Comparison of ENCODE assay signal across 8 cellular contexts in genomic region chr17:82333279-82334171, GRCh38. TPM values are rescaled to one million over a fixed set of nuclear protein-coding genes. Genes with fewer than 3 reads are reported as not detected.
A peak's percentile ranks its signal among the peaks of the same experiment; 100 is the strongest.
DNase-seq lines count a peak whose midpoint lies in the region; ATAC-seq and TF ChIP-seq lines count a peak whose summit lies in the region.

Gene SECTM1 (minus strand): TSS chr17:82333766. CDS start chr17:82327240, 6,526 bp downstream.

- H3K4me2 ChIP-seq in HCT116 (ENCODE audit: low read length), result peak within 1 kb of the TSS; percentile 97
- H3K4me2 ChIP-seq in fibroblast of lung (ENCODE audit: extremely low read depth, insufficient read depth, low read length), result peak within 1 kb of the TSS; percentile 98
- peak within 1 kb of the TSS; percentile 82 for H3K4me2 ChIP-seq in neural progenitor cell

- CTCF ChIA-PET in HCT116 (lab: Charles Lee), result interaction anchor here (0.6 to 1.6 kb wide), 7 partner anchors 10 to 443 kb away, joined by 3 to 5 read pairs (median 3); no protein-coding TSS in a partner anchor

- DNase-seq in HCT116 (ENCODE audit: low read depth, low spot score) (no peak), T-helper 17 cell (no peak), fibroblast of lung (ENCODE audit: low read depth in 2 of 2) (peak in 1 of 2 donors; percentile 21), neural progenitor cell (ENCODE audit: low spot score) (peak; percentile 72), OCI-M2 (lab: John Stamatoyannopoulos, UW; ENCODE audit: unreplicated experiment) (no peak), GM13976 (ENCODE audit: low spot score) (no peak), NCI-H128 (lab: John Stamatoyannopoulos, UW; ENCODE audit: unreplicated experiment) (no peak)

- H3K4me3 ChIP-seq in HCT116 (replicated peaks in 1 of 2; ENCODE audit: low read depth in 1 of 2, low read length in 2 of 2), result peak within 1 kb of the TSS; percentile 65 to 72
- peak within 1 kb of the TSS; percentile 49 to 67 (median 58) for H3K4me3 ChIP-seq in fibroblast of lung (replicated peaks in 1 of 4; ENCODE audit: control extremely low read depth in 1 of 4, insufficient read depth in 1 of 4, low read depth in 3 of 4, low read length in 4 of 4)
- H3K4me3 ChIP-seq in neural progenitor cell, result peak within 1 kb of the TSS; percentile 33

- H3K9me3 ChIP-seq in HCT116 (ENCODE audit: control insufficient read depth in 1 of 2, insufficient read depth in 1 of 2, low read depth in 1 of 2, low read length in 2 of 2) (no peaks in the 10 kb centered on the region), T-helper 17 cell (ENCODE audit: control insufficient read depth, low read length, poor library complexity, severe bottlenecking) (no peaks in the 10 kb centered on the region), fibroblast of lung (ENCODE audit: control insufficient read depth, insufficient read depth, low read depth, low read length) (no peaks in the 10 kb centered on the region), neural progenitor cell (ENCODE audit: low read depth) (no peaks in the 10 kb centered on the region)

- no peaks in the 10 kb centered on the region for H3K27me3 Mint-ChIP-seq in T-helper 17 cell
- peaks cover 33% of the 10 kb centered on the region for H3K27me3 Mint-ChIP-seq in neural progenitor cell (ENCODE audit: insufficient read depth, low read depth)

- H3K9me3 Mint-ChIP-seq in neural progenitor cell, result no peaks in the 10 kb centered on the region

- TF ChIP-seq CTCF in HCT116 (IDR thresholded peaks at IDR 0.05 in 2 of 3, conservative IDR thresholded peaks at IDR 0.05 in 1 of 3; ENCODE audit: borderline replicate concordance in 1 of 3, insufficient read depth in 1 of 3, low read depth in 2 of 3, low read length in 2 of 3), result no peak
- TF ChIP-seq CTCF in fibroblast of lung (conservative IDR thresholded peaks at IDR 0.05 in 1 of 2, IDR thresholded peaks at IDR 0.05 in 1 of 2; ENCODE audit: low read depth in 1 of 2, low read length in 2 of 2), result no peak
- no peak for TF ChIP-seq CTCF in neural progenitor cell (IDR thresholded peaks at IDR 0.05)
- no peak for TF ChIP-seq CTCF in GM13976 (IDR thresholded peaks at IDR 0.05; ENCODE audit: borderline replicate concordance, control extremely low read depth, extremely low read depth, insufficient read depth, missing control alignments)

- H3K36me3 ChIP-seq in HCT116 (ENCODE audit: control insufficient read depth in 1 of 2, insufficient read depth in 2 of 2, low read length in 2 of 2), result no peaks in the 10 kb centered on the region
- no peaks in the 10 kb centered on the region for H3K36me3 ChIP-seq in fibroblast of lung (ENCODE audit: control insufficient read depth, insufficient read depth, low read length)
- no peaks in the 10 kb centered on the region for H3K36me3 ChIP-seq in neural progenitor cell

- in situ Hi-C loops in GM13976 (cut with MboI; ENCODE audit: low sequenced_read_pairs, unreplicated experiment), result no loop called here

- H3K36me3 Mint-ChIP-seq in T-helper 17 cell (ENCODE audit: low read depth), result peaks cover 2% of the 10 kb centered on the region
- no peaks in the 10 kb centered on the region for H3K36me3 Mint-ChIP-seq in neural progenitor cell

- H4K20me1 ChIP-seq in HCT116 (ENCODE audit: insufficient read depth), result no peaks in the 10 kb centered on the region
- no peaks in the 10 kb centered on the region for H4K20me1 ChIP-seq in fibroblast of lung (ENCODE audit: control insufficient read depth, extremely low read depth, insufficient read depth, low read length)
- H4K20me1 ChIP-seq in neural progenitor cell (ENCODE audit: low read depth), result peaks cover 13% of the 10 kb centered on the region

- peak within 1 kb of the TSS; percentile 89 for H3K27ac ChIP-seq in HCT116 (ENCODE audit: low read depth, low read length)
- peak within 1 kb of the TSS; percentile 39 for H3K27ac ChIP-seq in fibroblast of lung (ENCODE audit: insufficient read depth, low read length)
- no peak within 1 kb of the TSS for H3K27ac ChIP-seq in neural progenitor cell

- intact Hi-C loops in HCT116 (cut with micrococcal nuclease), result no loop called here

- no peak for TF ChIP-seq POLR2A in HCT116 (IDR thresholded peaks at IDR 0.05; ENCODE audit: borderline replicate concordance, extremely low read depth, insufficient read depth, insufficient read length)

- H3K4me1 ChIP-seq in HCT116 (ENCODE audit: control insufficient read depth in 1 of 2, insufficient read depth in 2 of 2, low read length in 2 of 2) (peaks cover 67 to 99% of the 10 kb centered on the region in 2 experiments), fibroblast of lung (ENCODE audit: control insufficient read depth, extremely low read depth, insufficient read depth, low read length) (peaks cover 22% of the 10 kb centered on the region), neural progenitor cell (peaks cover 36% of the 10 kb centered on the region)

- H3K4me3 Mint-ChIP-seq in T-helper 17 cell (peak within 1 kb of the TSS; percentile 99), neural progenitor cell (peak within 1 kb of the TSS; percentile 78)

- H2AFZ ChIP-seq in HCT116 (ENCODE audit: low read depth, low read length, poor library complexity, severe bottlenecking) (no peak within 1 kb of the TSS), fibroblast of lung (ENCODE audit: low read length) (peak within 1 kb of the TSS; percentile 61), neural progenitor cell (replicated peaks) (peak within 1 kb of the TSS; percentile 66)

- TF ChIP-seq RAD21 in HCT116 (IDR thresholded peaks at IDR 0.05; ENCODE audit: low read depth), result no peak

- ATAC-seq in HCT116 (peak; percentile 35), T-helper 17 cell (peak; percentile 38), GM18511 (IDR thresholded peaks at IDR 0.05; ENCODE audit: unreplicated experiment) (no peak)

- no peaks in the 10 kb centered on the region for H3K9me2 ChIP-seq in HCT116 (ENCODE audit: insufficient read depth)

- RAD21 ChIA-PET in HCT116 (lab: Charles Lee; ENCODE audit: low non-redundant PET in 1 of 2, low total read pairs in 2 of 2, uncharacterized antibody in 2 of 2, unreplicated experiment in 2 of 2), result no interaction called here

- peaks cover 21% of the 10 kb centered on the region for H3F3A ChIP-seq in neural progenitor cell (ENCODE audit: low read depth)

- POLR2A ChIA-PET in HCT116 (lab: Charles Lee), result interaction anchor here (0.7 to 1.7 kb wide), 6 partner anchors 35 to 746 kb away, joined by 3 to 5 read pairs (median 4); partner anchors contain the start of gene METRNL

- peaks cover 17% of the 10 kb centered on the region for H3K4me1 Mint-ChIP-seq in T-helper 17 cell
- H3K4me1 Mint-ChIP-seq in neural progenitor cell, result peaks cover 33% of the 10 kb centered on the region

- H3K27me3 ChIP-seq in HCT116 (ENCODE audit: insufficient read depth, low read length) (no peaks in the 10 kb centered on the region), fibroblast of lung (ENCODE audit: control insufficient read depth, insufficient read depth, low read length) (no peaks in the 10 kb centered on the region), neural progenitor cell (peaks cover 99% of the 10 kb centered on the region)

- H3K79me2 ChIP-seq in HCT116 (ENCODE audit: insufficient read depth, low read length) (peaks cover 3% of the 10 kb centered on the region; the same call in 1 of the 2 replicates), fibroblast of lung (ENCODE audit: control insufficient read depth, insufficient read depth, low read length) (no peaks in the 10 kb centered on the region), neural progenitor cell (ENCODE audit: low read depth) (no peaks in the 10 kb centered on the region)

- no TSS peak for BruUV-seq in HCT116 (replicated peaks; lab: Mats Ljungman, UMichigan)

- H3K27ac Mint-ChIP-seq in T-helper 17 cell, result peak within 1 kb of the TSS; percentile 94
- no peak within 1 kb of the TSS for H3K27ac Mint-ChIP-seq in neural progenitor cell

- H3K9ac ChIP-seq in HCT116 (ENCODE audit: low read length), result peak within 1 kb of the TSS; percentile 85
- H3K9ac ChIP-seq in fibroblast of lung (ENCODE audit: insufficient read depth, low read length), result peak within 1 kb of the TSS; percentile 59
- H3K9ac ChIP-seq in neural progenitor cell, result no peak within 1 kb of the TSS

TF ChIP-seq in HCT116, 20 proteins besides CTCF, POLR2A, EP300 and RAD21 (continues in another document):
- TF ChIP-seq CBX3 (IDR thresholded peaks at IDR 0.05; ENCODE audit: low read depth) (no peak), CEBPB (IDR thresholded peaks at IDR 0.05; ENCODE audit: low read depth) (no peak), POLR2AphosphoS5 (IDR thresholded peaks at IDR 0.05; ENCODE audit: low read depth, low read length) (no peak), SP1 (IDR thresholded peaks at IDR 0.05; ENCODE audit: low read depth) (no peak), ZFX (IDR thresholded peaks at IDR 0.05) (no peak), YY1 (IDR thresholded peaks at IDR 0.05; ENCODE audit: extremely low read depth, insufficient replicate concordance, low read depth, low read length) (no peak), SRF (IDR thresholded peaks at IDR 0.05; ENCODE audit: low read depth) (no peak), SIN3A (IDR thresholded peaks at IDR 0.05; ENCODE audit: low read depth) (no peak)

RNA-seq across cellular contexts. Expression of gene SECTM1, which starts in this region (rescaled TPM):
- total RNA-seq in HCT116 (2021; ENCODE audit: unreplicated experiment), result 6.8 TPM
- 6.8 and 8.8 TPM in 2 replicates for polyA plus RNA-seq in HCT116 (2012)
- total RNA-seq in T-helper 17 cell, result 1 to 10 TPM; 4.4 to 6.0 TPM
- total RNA-seq in fibroblast of lung, result 17.3 and 31.1 TPM in 2 replicates
- 17.5 and 21.0 TPM in 2 replicates for polyA plus RNA-seq in fibroblast of lung
- 35.7 and 37.2 TPM in 2 replicates for polyA plus RNA-seq in fibroblast of lung (2012)
- polyA minus RNA-seq in fibroblast of lung (ENCODE audit: low replicate concordance), result 80.7 and 91.7 TPM in 2 replicates
- total RNA-seq in neural progenitor cell (ENCODE audit: low replicate concordance), result 0.12 TPM in 1 of 2 replicates, not detected in the other

Comparison
In these comparisons a context has a peak if more than half of its experiments do, and no peak if none do; other contexts are left out.
1. Peak in DNase-seq, H3K4me3 ChIP-seq and H3K4me2 ChIP-seq in neural progenitor cell; RNA of the gene not detected or under 1 TPM.